8 cellular contexts compared by ENCODE assay signal in the genomic region with DNA sequence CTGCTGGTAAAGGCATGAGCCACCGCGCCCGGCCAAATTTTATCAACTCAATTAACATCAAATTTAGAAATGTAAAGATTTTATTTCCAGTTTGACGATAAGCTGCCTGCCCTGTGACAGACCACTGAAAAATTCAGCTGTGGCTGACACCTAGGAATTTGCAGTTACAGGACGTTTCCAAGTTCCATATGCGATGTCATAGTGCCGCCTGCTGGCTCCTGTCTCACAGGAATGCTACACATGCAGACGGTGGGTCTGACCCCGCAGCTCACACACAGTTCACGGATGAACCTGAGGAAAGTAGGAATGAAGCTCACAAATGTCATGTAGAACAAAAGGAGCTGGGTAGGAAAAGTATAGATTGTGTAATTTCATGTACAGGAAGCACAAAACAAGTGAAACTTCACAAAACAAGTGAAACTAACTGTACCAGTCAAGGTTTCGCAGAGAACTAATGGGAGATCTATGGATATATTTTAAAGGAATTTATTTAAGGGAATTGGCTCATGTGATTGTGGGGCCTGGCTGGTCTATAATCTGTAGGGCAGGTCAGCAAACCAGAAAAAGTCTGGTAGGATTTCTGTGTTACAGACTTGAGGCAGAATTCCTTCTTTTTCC. TPM values are rescaled to one million over a fixed set of nuclear protein-coding genes. Genes with fewer than 3 reads are reported as not detected.
DNase-seq lines count a peak whose midpoint lies in the region; ATAC-seq and TF ChIP-seq lines count a peak whose summit lies in the region.

No MANE protein-coding gene starts in this region.

- H3K27ac ChIP-seq in uterus, result no peak overlapping the region

- intact Hi-C loops in cardiac septum (cut with DNase I) (loop anchor here (1.0 to 5.0 kb wide), 2 partner anchors 192 to 207 kb away; no protein-coding TSS in a partner anchor), uterus (cut with DNase I; ENCODE audit: low total_unique reads) (loop anchor here (5.0 kb wide), 1 partner anchor 207 kb away; no protein-coding TSS in a partner anchor)

- no peak for TF ChIP-seq POLR2A in uterus (IDR thresholded peaks at IDR 0.05)

- no peaks in the 10 kb centered on the region for H3K9me3 ChIP-seq in adipocyte (ENCODE audit: control insufficient read depth, low read length)
- no peaks in the 10 kb centered on the region for H3K9me3 ChIP-seq in uterus

- POLR2A ChIA-PET in GM10248 (lab: Yijun Ruan, JAX), result interaction anchor here (0.6 kb wide), 1 partner anchor 82 kb away, joined by 3 read pairs; no protein-coding TSS in a partner anchor

- TF ChIP-seq CTCF in GM10248 (IDR thresholded peaks at IDR 0.05; ENCODE audit: control extremely low read depth, extremely low read depth, low read depth, missing control alignments), result peak; percentile 87
- TF ChIP-seq CTCF in uterus (IDR thresholded peaks at IDR 0.05), result peak; percentile 82 to 91 (median 86)

- no peak for ATAC-seq in GM21723 (IDR thresholded peaks at IDR 0.05; ENCODE audit: unreplicated experiment)

- CTCF ChIA-PET in GM10248 (lab: Yijun Ruan, JAX), result interaction anchor here (0.7 to 4.0 kb wide), 35 partner anchors 10 to 607 kb away, joined by 3 to 100 read pairs (median 5); no protein-coding TSS in a partner anchor

- H3K9ac ChIP-seq in adipocyte (ENCODE audit: low read length), result no peak overlapping the region

- peak; percentile 73 for DNase-seq in GM10248 (ENCODE audit: extremely low spot score)
- peak; percentile 29 for DNase-seq in NCI-H1105 (lab: John Stamatoyannopoulos, UW)
- peak; percentile 71 for DNase-seq in T follicular helper cell (ENCODE audit: low read depth)
- peak; percentile 92 for DNase-seq in adipocyte (ENCODE audit: low read depth)
- DNase-seq in cardiac septum (ENCODE audit: low spot score), result peak; percentile 90
- peak; percentile 57 for DNase-seq in pulmonary artery endothelial cell (ENCODE audit: low read depth, low spot score)
- peak; percentile 79 to 80 for DNase-seq in uterus

- no peaks in the 10 kb centered on the region for H3K27me3 ChIP-seq in adipocyte (replicated peaks; ENCODE audit: control insufficient read depth, insufficient read depth, low read length)
- H3K27me3 ChIP-seq in uterus, result no peaks in the 10 kb centered on the region

- H3K4me1 ChIP-seq in adipocyte (ENCODE audit: control insufficient read depth, insufficient read depth, low read length), result no peaks in the 10 kb centered on the region
- H3K4me1 ChIP-seq in uterus, result no peaks in the 10 kb centered on the region

- no peaks in the 10 kb centered on the region for H3K36me3 ChIP-seq in adipocyte (ENCODE audit: control insufficient read depth, insufficient read depth, low read length, severe bottlenecking)
- no peaks in the 10 kb centered on the region for H3K36me3 ChIP-seq in uterus

- H3K4me3 ChIP-seq in adipocyte (ENCODE audit: low read length) (no peak overlapping the region), uterus (no peak overlapping the region)

RNA-seq across cellular contexts. Expression of gene SEH1L, which starts 13.2 kb away (rescaled TPM):
- total RNA-seq in cardiac septum (21.0 TPM), pulmonary artery endothelial cell (49.7 and 70.4 TPM in 2 replicates), uterus (10 to 100 TPM; 14.4 to 53.8 (median 46.4) TPM)

RNA-seq across cellular contexts. Expression of gene PTPN2, which starts 50.5 kb away (rescaled TPM):
- total RNA-seq in cardiac septum (14.5 TPM), pulmonary artery endothelial cell (17.5 and 20.3 TPM in 2 replicates), uterus (10 to 100 TPM; 22.9 to 57.6 (median 37.5) TPM)

RNA-seq across cellular contexts. Expression of gene CEP192, which starts 56.6 kb away (rescaled TPM):
- total RNA-seq in cardiac septum (28.5 TPM), pulmonary artery endothelial cell (25.8 and 29.6 TPM in 2 replicates), uterus (10 to 100 TPM; 35.3 to 80.3 (median 66.6) TPM)

Comparison
In these comparisons a context has a peak if more than half of its experiments do, and no peak if none do; other contexts are left out.
1. DNase-seq: peak in every context shown above with its lines; median percentile 92 in adipocyte; 90 in cardiac septum; 80 in uterus; 73 in GM10248; 71 in T follicular helper cell; 57 in pulmonary artery endothelial cell; 29 in NCI-H1105.